Comparison of ENCODE assay signal across 30 cellular contexts in genomic region chr5:131953969-131954368, GRCh38. TPM values are rescaled to one million over a fixed set of nuclear protein-coding genes. Genes with fewer than 3 reads are reported as not detected.
"Had no signal": no experiment of that assay in that cellular context is flagged by ENCODE, and none has a peak within 500 bp of the region (broad histone marks: within the 10 kb centered on the region; RNA-seq: fewer than 3 reads in every experiment).

No MANE protein-coding gene starts in this region.

- DNase-seq: activated CD4-positive, alpha-beta T cell treated with anti-CD3 and anti-CD28 coated beads for 4 hours; activated CD4-positive, alpha-beta T cell treated with anti-CD3 and anti-CD28 coated beads, Interleukin-2, amount 50 U/mL, for 48 hours; activated CD8-positive, alpha-beta memory T cell treated with anti-CD3 and anti-CD28 coated beads for 24 hours; activated CD8-positive, alpha-beta memory T cell treated with anti-CD3 and anti-CD28 coated beads, Interleukin-2, amount 50 U/mL, for 4 hours; activated naive CD4-positive, alpha-beta T cell; activated T-cell treated with anti-CD3 and anti-CD28 coated beads, Interleukin-2, amount 50 U/mL, for 4 hours; anterior cingulate cortex; foreskin keratinocyte; heart left ventricle; hypothalamus; immature natural killer cell; naive B cell; ovary; stimulated activated CD4-positive, alpha-beta T cell treated with anti-CD3 and anti-CD28 coated beads, Interleukin-4, amount 100 ng/mL, for 24 hours; stimulated activated naive B cell treated with anti-CD40 and anti-IgM and Interleukin-4, amounts not matched to agents 10 μg/mL and 1 μg/mL and 100 μg/mL, for 72 hours; testis; transverse colon had no signal

- H3K27me3 ChIP-seq: esophagus muscularis mucosa, heart left ventricle, ovary, testis, transverse colon had no signal

- H3K9me3 ChIP-seq: esophagus muscularis mucosa, heart left ventricle, ovary, testis, transverse colon had no signal

- FAIRE-seq: bronchial epithelial cell had no signal

- ATAC-seq: foreskin keratinocyte; heart left ventricle; sciatic nerve; stimulated activated naive B cell treated with anti-CD40 and anti-IgM and Interleukin-4, amounts not matched to agents 10 μg/mL and 1 μg/mL and 100 μg/mL, for 72 hours; WTC11 had no signal

- H3K36me3 ChIP-seq: esophagus muscularis mucosa, heart left ventricle, ovary, transverse colon had no signal

- H3K4me3 ChIP-seq: esophagus muscularis mucosa, heart left ventricle, ovary, skin epidermis, testis, transverse colon had no signal

- H3K27ac ChIP-seq: esophagus muscularis mucosa, foreskin keratinocyte, heart left ventricle, ovary, skin epidermis, testis, transverse colon had no signal

- H3K4me1 ChIP-seq: esophagus muscularis mucosa, foreskin keratinocyte, heart left ventricle, testis, transverse colon had no signal

RNA-seq across cellular contexts. Expression of gene MEIKIN, which starts 8.5 kb away (rescaled TPM):
- total RNA-seq: activated naive CD4-positive, alpha-beta T cell treated with anti-CD3 and anti-CD28 coated beads, Interleukin-2, amount 50 U/mL, for 72 hours; activated T-cell treated with anti-CD3 and anti-CD28 coated beads, Interleukin-2, amount 50 U/mL, for 4 hours; bronchial epithelial cell; esophagus muscularis mucosa; foreskin keratinocyte; kidney epithelial cell; lower leg skin; mesothelial cell of epicardium; ovary; progenitor cell of endocrine pancreas; renal cortical epithelial cell; sciatic nerve; transverse colon; urinary bladder; WTC11 had no signal
- polyA plus RNA-seq: foreskin keratinocyte, neural cell, urinary bladder had no signal

RNA-seq across cellular contexts. Expression of gene ACSL6, which starts 57.5 kb away (rescaled TPM):
- total RNA-seq: mesothelial cell of epicardium had no signal
